ENCODE assay signal across 17 cellular contexts in the genomic region with DNA sequence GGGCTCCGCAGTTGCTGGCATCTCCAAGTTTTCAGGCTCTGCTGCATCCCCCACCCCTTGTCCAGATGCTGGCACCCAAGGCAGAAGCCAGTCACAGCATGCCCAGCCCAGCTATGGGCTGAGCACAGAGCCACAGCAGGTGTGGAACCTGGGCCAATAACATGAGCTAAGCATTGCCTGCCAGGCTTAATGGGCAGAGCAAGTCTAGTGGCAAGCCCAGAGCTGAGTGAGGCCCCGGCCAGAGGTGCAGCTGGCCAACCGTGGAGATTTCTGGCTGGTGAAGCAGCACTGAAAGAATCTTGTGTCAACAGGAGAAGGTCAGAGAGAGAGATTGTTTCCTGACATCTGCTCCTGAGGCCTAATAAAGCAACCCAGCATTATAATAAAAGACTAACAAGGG.
A peak's percentile ranks its signal among the peaks of the same experiment; 100 is the strongest.
DNase-seq lines count a peak whose midpoint lies in the region; ATAC-seq lines count a peak whose summit lies in the region.
"Had no signal": no experiment of that assay in that cellular context is flagged by ENCODE, and none has a peak within 500 bp of the region (broad histone marks: within the 10 kb centered on the region; RNA-seq: fewer than 3 reads in every experiment).

No MANE protein-coding gene starts in this region.

- no peak for ATAC-seq in GM18498 (IDR thresholded peaks at IDR 0.05; ENCODE audit: unreplicated experiment)

- DNase-seq in DMS79 (lab: John Stamatoyannopoulos, UW), result peak; percentile 90
- DNase-seq in NCI-H2196 treated with DMSO at 0.1 percent for 48 hours (lab: John Stamatoyannopoulos, UW; ENCODE audit: unreplicated experiment), result peak; percentile 69
- DNase-seq in dermis blood vessel endothelial cell, result peak; percentile 9
- peak; percentile 25 for DNase-seq in kidney glomerular epithelial cell (lab: John Stamatoyannopoulos, UW)
- DNase-seq in MV-4-11 (lab: John Stamatoyannopoulos, UW), result no peak
- no peak for DNase-seq in AML-193 (lab: John Stamatoyannopoulos, UW)
- DNase-seq in Ammon's horn (ENCODE audit: low spot score), result no peak
- DNase-seq: activated B cell treated with CpG ODN at 0.5 μM for 24 hours; activated CD8-positive, alpha-beta memory T cell treated with anti-CD3 and anti-CD28 coated beads, Interleukin-2, amount 50 U/mL, for 48 hours; activated naive CD8-positive, alpha-beta T cell treated with anti-CD3 and anti-CD28 coated beads, Interleukin-2, amount 10 ng/mL, durations not matched to agents 7 days and 5 days; central memory CD4-positive, alpha-beta T cell; head of caudate nucleus; kidney; OCI-M1; stimulated activated CD4-positive, alpha-beta T cell treated with anti-CD3 and anti-CD28 coated beads, Interleukin-15, amount 100 ng/mL, for 24 hours; substantia nigra had no signal

Comparison
In these comparisons a context has a peak if more than half of its experiments do, and no peak if none do; other contexts are left out.
1. DNase-seq: peak in DMS79 (single experiment), NCI-H2196 treated with DMSO at 0.1 percent for 48 hours (single experiment), dermis blood vessel endothelial cell (single experiment) and kidney glomerular epithelial cell (single experiment); none in MV-4-11 (single experiment), AML-193 (0 of 2) and Ammon's horn (single experiment).